ENCODE assay signal across 8 cellular contexts in the genomic region with DNA sequence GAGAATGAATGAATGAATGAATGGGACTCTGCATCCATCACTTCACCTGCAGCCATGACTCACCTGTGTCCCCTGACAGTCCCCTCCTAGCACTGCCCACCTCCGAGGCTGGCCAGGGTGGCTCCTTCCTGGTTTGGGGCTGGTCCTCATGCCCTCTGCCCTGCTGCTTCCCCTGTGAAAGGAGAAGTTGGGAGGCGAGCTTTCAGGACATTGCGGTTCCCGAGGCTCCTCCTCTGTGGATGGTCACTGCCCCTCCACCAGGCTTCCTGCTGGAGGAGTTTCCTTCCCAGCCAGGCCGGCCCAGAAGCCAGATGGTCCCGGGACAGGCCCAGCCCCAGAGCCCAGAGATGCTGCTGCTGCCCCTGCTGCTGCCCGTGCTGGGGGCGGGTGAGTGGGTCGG. TPM values are rescaled to one million over a fixed set of nuclear protein-coding genes. Genes with fewer than 3 reads are reported as not detected.
"Had no signal": no experiment of that assay in that cellular context is flagged by ENCODE, and none has a peak within 500 bp of the region (broad histone marks: within the 10 kb centered on the region; RNA-seq: fewer than 3 reads in every experiment).

No MANE protein-coding gene starts in this region.

RNA-seq across cellular contexts. Expression of a gene that starts 8.4 kb away (rescaled TPM):
- total RNA-seq: activated CD4-positive, alpha-beta memory T cell treated with anti-CD3 and anti-CD28 coated beads, Interleukin-2, amount 10 ng/mL, durations not matched to agents 7 days and 5 days; activated CD4-positive, alpha-beta T cell treated with anti-CD3 and anti-CD28 coated beads, Interleukin-2, amount 10 ng/mL, durations not matched to agents 24 days and 14 days; activated naive CD4-positive, alpha-beta T cell treated with anti-CD3 and anti-CD28 coated beads for 36 hours; activated naive CD8-positive, alpha-beta T cell treated with anti-CD3 and anti-CD28 coated beads, Interleukin-2, amount 10 ng/mL, durations not matched to agents 7 days and 5 days; activated T-cell treated with anti-CD3 and anti-CD28 coated beads, Interleukin-2, amount 50 U/mL, for 72 hours; progenitor cell of endocrine pancreas; T-helper 17 cell had no signal
- polyA plus RNA-seq: keratinocyte had no signal
